Comparison of ENCODE assay signal across 1 cellular context in the genomic region with DNA sequence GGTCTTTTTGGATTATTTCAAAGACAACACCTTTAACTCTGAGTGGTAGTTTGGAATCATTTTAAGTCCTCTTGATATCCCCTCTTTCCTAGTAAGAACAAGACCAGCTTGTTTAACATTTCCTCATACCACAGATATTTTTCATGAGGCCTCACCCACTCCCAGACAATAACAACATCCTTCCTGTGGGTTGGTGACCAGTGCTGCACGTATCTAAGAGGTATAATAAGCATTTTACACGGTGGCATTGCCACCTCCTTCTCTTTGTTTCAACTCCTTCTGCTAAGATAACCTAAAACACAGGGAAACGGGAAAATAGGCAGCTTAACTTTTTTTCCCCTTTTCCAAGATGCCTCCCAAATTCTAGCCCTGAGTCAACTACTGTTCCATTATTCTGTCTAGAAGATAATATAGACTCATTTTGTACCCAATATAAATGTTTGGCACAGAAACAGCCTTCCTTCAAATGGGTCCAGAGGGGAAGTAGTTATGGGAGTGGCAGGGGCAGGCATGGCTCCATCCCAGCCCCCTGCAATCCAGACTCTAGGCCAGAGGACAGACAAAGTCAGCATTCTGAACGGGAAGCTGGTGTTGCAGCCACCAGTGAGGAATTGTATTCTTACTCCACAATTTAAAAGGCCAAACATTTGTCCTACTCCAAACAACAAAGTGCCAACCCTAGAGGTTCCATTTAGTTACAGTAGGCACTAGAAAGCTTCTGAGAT.
TF ChIP-seq lines count a peak whose summit lies in the region.

No MANE protein-coding gene starts in this region.

TF ChIP-seq in GM23338, 12 proteins besides CTCF, POLR2A, EP300 and RAD21 (continued from another document):
- TF ChIP-seq, protein P1, sequence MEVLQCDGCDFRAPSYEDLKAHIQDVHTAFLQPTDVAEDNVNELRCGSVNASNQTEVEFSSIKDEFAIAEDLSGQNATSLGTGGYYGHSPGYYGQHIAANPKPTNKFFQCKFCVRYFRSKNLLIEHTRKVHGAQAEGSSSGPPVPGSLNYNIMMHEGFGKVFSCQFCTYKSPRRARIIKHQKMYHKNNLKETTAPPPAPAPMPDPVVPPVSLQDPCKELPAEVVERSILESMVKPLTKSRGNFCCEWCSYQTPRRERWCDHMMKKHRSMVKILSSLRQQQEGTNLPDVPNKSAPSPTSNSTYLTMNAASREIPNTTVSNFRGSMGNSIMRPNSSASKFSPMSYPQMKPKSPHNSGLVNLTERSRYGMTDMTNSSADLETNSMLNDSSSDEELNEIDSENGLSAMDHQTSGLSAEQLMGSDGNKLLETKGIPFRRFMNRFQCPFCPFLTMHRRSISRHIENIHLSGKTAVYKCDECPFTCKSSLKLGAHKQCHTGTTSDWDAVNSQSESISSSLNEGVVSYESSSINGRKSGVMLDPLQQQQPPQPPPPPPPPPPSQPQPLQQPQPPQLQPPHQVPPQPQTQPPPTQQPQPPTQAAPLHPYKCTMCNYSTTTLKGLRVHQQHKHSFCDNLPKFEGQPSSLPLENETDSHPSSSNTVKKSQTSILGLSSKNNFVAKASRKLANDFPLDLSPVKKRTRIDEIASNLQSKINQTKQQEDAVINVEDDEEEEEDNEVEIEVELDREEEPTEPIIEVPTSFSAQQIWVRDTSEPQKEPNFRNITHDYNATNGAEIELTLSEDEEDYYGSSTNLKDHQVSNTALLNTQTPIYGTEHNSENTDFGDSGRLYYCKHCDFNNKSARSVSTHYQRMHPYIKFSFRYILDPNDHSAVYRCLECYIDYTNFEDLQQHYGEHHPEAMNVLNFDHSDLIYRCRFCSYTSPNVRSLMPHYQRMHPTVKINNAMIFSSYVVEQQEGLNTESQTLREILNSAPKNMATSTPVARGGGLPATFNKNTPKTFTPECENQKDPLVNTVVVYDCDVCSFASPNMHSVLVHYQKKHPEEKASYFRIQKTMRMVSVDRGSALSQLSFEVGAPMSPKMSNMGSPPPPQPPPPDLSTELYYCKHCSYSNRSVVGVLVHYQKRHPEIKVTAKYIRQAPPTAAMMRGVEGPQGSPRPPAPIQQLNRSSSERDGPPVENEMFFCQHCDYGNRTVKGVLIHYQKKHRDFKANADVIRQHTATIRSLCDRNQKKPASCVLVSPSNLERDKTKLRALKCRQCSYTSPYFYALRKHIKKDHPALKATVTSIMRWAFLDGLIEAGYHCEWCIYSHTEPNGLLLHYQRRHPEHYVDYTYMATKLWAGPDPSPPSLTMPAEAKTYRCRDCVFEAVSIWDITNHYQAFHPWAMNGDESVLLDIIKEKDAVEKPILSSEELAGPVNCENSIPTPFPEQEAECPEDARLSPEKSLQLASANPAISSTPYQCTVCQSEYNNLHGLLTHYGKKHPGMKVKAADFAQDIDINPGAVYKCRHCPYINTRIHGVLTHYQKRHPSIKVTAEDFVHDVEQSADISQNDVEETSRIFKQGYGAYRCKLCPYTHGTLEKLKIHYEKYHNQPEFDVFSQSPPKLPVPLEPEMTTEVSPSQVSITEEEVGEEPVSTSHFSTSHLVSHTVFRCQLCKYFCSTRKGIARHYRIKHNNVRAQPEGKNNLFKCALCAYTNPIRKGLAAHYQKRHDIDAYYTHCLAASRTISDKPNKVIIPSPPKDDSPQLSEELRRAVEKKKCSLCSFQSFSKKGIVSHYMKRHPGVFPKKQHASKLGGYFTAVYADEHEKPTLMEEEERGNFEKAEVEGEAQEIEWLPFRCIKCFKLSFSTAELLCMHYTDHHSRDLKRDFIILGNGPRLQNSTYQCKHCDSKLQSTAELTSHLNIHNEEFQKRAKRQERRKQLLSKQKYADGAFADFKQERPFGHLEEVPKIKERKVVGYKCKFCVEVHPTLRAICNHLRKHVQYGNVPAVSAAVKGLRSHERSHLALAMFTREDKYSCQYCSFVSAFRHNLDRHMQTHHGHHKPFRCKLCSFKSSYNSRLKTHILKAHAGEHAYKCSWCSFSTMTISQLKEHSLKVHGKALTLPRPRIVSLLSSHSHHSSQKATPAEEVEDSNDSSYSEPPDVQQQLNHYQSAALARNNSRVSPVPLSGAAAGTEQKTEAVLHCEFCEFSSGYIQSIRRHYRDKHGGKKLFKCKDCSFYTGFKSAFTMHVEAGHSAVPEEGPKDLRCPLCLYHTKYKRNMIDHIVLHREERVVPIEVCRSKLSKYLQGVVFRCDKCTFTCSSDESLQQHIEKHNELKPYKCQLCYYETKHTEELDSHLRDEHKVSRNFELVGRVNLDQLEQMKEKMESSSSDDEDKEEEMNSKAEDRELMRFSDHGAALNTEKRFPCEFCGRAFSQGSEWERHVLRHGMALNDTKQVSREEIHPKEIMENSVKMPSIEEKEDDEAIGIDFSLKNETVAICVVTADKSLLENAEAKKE (CRISPR knock-in tag; IDR thresholded peaks at IDR 0.05), result no peak
- no peak for TF ChIP-seq EZH2phosphoT487 (IDR thresholded peaks at IDR 0.05; ENCODE audit: unreplicated experiment)
- TF ChIP-seq ZNF114 (CRISPR knock-in tag; IDR thresholded peaks at IDR 0.05), result no peak
